1 cellular context compared by ENCODE assay signal in the genomic region with DNA sequence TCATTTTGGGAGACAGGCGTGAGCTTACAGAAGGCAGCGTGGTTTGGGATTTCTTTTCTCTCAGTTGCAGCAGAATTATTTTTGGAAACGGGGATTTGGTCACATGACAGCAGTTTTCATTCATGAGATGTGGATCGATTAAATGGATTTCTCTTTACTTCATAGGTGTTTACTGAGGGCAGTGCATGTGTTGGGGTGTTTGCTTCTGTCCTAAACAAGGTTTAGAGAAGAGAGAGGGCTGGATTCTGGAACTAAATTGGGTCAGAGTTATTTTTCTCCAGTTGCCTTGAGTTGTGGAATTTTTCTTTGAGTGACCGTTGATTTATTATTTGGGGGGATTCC.
TF ChIP-seq lines count a peak whose summit lies in the region.

No MANE protein-coding gene starts in this region.

TF ChIP-seq in K562, 482 proteins besides CTCF, POLR2A, EP300 and RAD21 (continued from another document):
- TF ChIP-seq, protein P1, sequence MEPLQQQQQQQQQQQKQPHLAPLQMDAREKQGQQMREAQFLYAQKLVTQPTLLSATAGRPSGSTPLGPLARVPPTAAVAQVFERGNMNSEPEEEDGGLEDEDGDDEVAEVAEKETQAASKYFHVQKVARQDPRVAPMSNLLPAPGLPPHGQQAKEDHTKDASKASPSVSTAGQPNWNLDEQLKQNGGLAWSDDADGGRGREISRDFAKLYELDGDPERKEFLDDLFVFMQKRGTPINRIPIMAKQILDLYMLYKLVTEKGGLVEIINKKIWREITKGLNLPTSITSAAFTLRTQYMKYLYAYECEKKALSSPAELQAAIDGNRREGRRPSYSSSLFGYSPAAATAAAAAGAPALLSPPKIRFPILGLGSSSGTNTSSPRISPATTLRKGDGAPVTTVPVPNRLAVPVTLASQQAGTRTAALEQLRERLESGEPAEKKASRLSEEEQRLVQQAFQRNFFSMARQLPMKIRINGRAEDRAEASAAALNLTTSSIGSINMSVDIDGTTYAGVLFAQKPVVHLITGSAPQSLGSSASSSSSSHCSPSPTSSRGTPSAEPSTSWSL (CRISPR knock-in tag; IDR thresholded peaks at IDR 0.05; ENCODE audit: borderline replicate concordance): no peak
- TF ChIP-seq SRSF9 (IDR thresholded peaks at IDR 0.05; ENCODE audit: borderline replicate concordance, low read depth, low read length) (no peak), FOXK2 (conservative IDR thresholded peaks at IDR 0.05 in 1 of 2, IDR thresholded peaks at IDR 0.05 in 1 of 2; ENCODE audit: low read depth in 2 of 2) (no peak), KLF6 (CRISPR knock-in tag; IDR thresholded peaks at IDR 0.05; ENCODE audit: borderline replicate concordance) (no peak), HNRNPK (IDR thresholded peaks at IDR 0.05; ENCODE audit: low read depth, low read length, poor library complexity, severe bottlenecking) (no peak), RBM25 (IDR thresholded peaks at IDR 0.05; ENCODE audit: low read depth, low read length, severe bottlenecking) (no peak), BCOR (IDR thresholded peaks at IDR 0.05) (no peak), WHSC1 (IDR thresholded peaks at IDR 0.05; ENCODE audit: low read length) (no peak)
